Comparison of ENCODE assay signal across 37 cellular contexts in genomic region chr9:81072758-81073157, GRCh38.
"Had no signal": no experiment of that assay in that cellular context is flagged by ENCODE, and none has a peak within 500 bp of the region (broad histone marks: within the 10 kb centered on the region; RNA-seq: fewer than 3 reads in every experiment).

No MANE protein-coding gene starts in this region.

- H3K27ac ChIP-seq: brain microvascular endothelial cell, KMS-11, SJSA1, WERI-Rb-1 had no signal

- H3K9me3 ChIP-seq: SJSA1 had no signal

- H3K36me3 ChIP-seq: brain microvascular endothelial cell, SJSA1, WERI-Rb-1 had no signal

- ATAC-seq: activated CD8-positive, alpha-beta memory T cell treated with anti-CD3 and anti-CD28 coated beads, Interleukin-2, amount 10 ng/mL, durations not matched to agents 7 days and 5 days; activated T-cell treated with anti-CD3 and anti-CD28 coated beads, Interleukin-2, amount 50 U/mL, for 72 hours; activated T-helper 17 cell treated with anti-CD3 and anti-CD28 coated beads, Interleukin-2, amount 50 U/mL, for 72 hours; Panc1; SK-N-SH treated with all-trans-retinoic acid at 6 μM for 48 hours had no signal

- H3K4me3 ChIP-seq: SJSA1 had no signal

- H3K27me3 ChIP-seq: brain microvascular endothelial cell, SJSA1 had no signal

- FAIRE-seq: colon had no signal

- H3K4me1 ChIP-seq: SJSA1 had no signal

- DNase-seq: activated CD4-positive, alpha-beta memory T cell treated with anti-CD3 and anti-CD28 coated beads, Interleukin-2, amount 10 ng/mL, durations not matched to agents 7 days and 5 days; activated CD4-positive, alpha-beta T cell treated with anti-CD3 and anti-CD28 coated beads for 1 hour; activated CD4-positive, alpha-beta T cell treated with anti-CD3 and anti-CD28 coated beads for 48 hours; activated CD4-positive, CD25-positive, alpha-beta regulatory T cell; activated CD8-positive, alpha-beta memory T cell treated with anti-CD3 and anti-CD28 coated beads for 24 hours; activated CD8-positive, alpha-beta memory T cell treated with anti-CD3 and anti-CD28 coated beads, Interleukin-2, amount 10 ng/mL, durations not matched to agents 7 days and 5 days; activated effector memory CD4-positive, alpha-beta T cell treated with anti-CD3 and anti-CD28 coated beads, Interleukin-2, amount 50 U/mL, for 16 hours; activated naive CD4-positive, alpha-beta T cell; activated naive CD4-positive, alpha-beta T cell treated with anti-CD3 and anti-CD28 coated beads, Interleukin-2, amount 50 U/mL, for 16 hours; activated naive CD8-positive, alpha-beta T cell treated with anti-CD3 and anti-CD28 coated beads for 36 hours; activated T-cell treated with anti-CD3 and anti-CD28 coated beads, Interleukin-2, amount 50 U/mL, for 1 hour; activated T-cell treated with anti-CD3 and anti-CD28 coated beads, Interleukin-2, amount 50 U/mL, for 72 hours; amniotic stem cell; aorta; brain microvascular endothelial cell; central memory CD4-positive, alpha-beta T cell; MM.1S; NCI-H1092; NCI-H1436 treated with DMSO at 0.1 percent for 48 hours; NCI-H1694 treated with DMSO at 0.1 percent for 48 hours; NCI-H2029; NCI-H510A treated with DMSO at 0.1 percent for 48 hours; NCI-H526 treated with DMSO at 0.1 percent for 48 hours; NCI-H82; RPMI8226; SHP77 treated with DMSO at 0.1 percent for 48 hours; SW 1271; T-helper 1 cell; T-helper 2 cell; T-helper 9 cell; WERI-Rb-1 had no signal
